ENCODE assay signal across 16 cellular contexts in the genomic region with DNA sequence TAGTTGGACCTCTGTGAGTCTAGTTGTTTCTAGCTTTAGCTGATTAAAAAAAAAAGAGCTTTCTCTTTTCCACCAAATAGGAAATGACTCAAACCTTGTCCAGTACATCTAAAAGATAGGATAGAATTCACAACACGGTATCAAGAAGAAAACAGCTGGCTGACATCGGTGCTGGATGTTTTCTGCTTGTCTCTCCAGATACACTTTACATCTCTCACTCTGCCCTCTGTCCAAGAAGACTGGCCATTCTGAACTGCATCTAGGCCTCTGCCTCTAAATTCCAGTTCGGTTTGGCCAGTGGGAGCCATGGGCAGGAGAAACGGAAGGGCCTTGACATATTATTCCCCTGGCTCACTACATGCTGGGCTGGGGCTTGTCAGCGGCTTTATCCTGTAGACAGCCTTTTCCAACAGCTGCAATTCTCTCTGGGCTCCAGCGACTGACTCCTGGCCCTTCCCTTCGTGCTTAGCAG. TPM values are rescaled to one million over a fixed set of nuclear protein-coding genes. Genes with fewer than 3 reads are reported as not detected.
DNase-seq lines count a peak whose midpoint lies in the region; ATAC-seq, FAIRE-seq and TF ChIP-seq lines count a peak whose summit lies in the region.
"Had no signal": no experiment of that assay in that cellular context is flagged by ENCODE, and none has a peak within 500 bp of the region (broad histone marks: within the 10 kb centered on the region; RNA-seq: fewer than 3 reads in every experiment).

No MANE protein-coding gene starts in this region.

- CTCF ChIA-PET in HepG2 (lab: Yijun Ruan, JAX; ENCODE audit: low intra/inter-chr PET ratio, low total read pairs): no interaction called here

- no peak for TF ChIP-seq EP300 in HepG2 (IDR thresholded peaks at IDR 0.05; ENCODE audit: low read depth in 2 of 2, low read length in 2 of 2)
- TF ChIP-seq EP300 in HepG2 (CRISPR knock-in tag; IDR thresholded peaks at IDR 0.05; ENCODE audit: borderline replicate concordance): no peak

- TF ChIP-seq RAD21 in HepG2 (CRISPR knock-in tag; IDR thresholded peaks at IDR 0.05): no peak

- H3K79me2 ChIP-seq in HepG2 (ENCODE audit: insufficient read depth, low read length) (no peaks in the 10 kb centered on the region), smooth muscle cell (ENCODE audit: low read depth) (no peaks in the 10 kb centered on the region)

- no peaks in the 10 kb centered on the region for H3F3A ChIP-seq in smooth muscle cell (ENCODE audit: low read depth)

- ATAC-seq in HepG2: peak; percentile 32; the same call in 1 of the 3 replicates
- ATAC-seq in GM19023 (IDR thresholded peaks at IDR 0.05; ENCODE audit: unreplicated experiment): no peak
- ATAC-seq: activated CD8-positive, alpha-beta T cell treated with anti-CD3 and anti-CD28 coated beads for 36 hours; foreskin keratinocyte; PC-3 had no signal

- no peaks in the 10 kb centered on the region for H3K4me1 ChIP-seq in HepG2 (ENCODE audit: insufficient read depth, low read length)
- no peaks in the 10 kb centered on the region for H3K4me1 ChIP-seq in smooth muscle cell (ENCODE audit: low read depth)
- H3K4me1 ChIP-seq: foreskin keratinocyte, prostate gland, suprapubic skin had no signal

- H3K9me3 ChIP-seq in HepG2 (ENCODE audit: low read length) (no peaks in the 10 kb centered on the region), smooth muscle cell (replicated peaks; ENCODE audit: low read depth) (no peaks in the 10 kb centered on the region)
- H3K9me3 ChIP-seq: prostate gland, suprapubic skin had no signal

- in situ Hi-C loops in HepG2 (cut with HindIII; ENCODE audit: extremely low pct_ligation_motif_present, low pct_unique_long_range_greater_than_20kb): no loop called here

- H3K27ac ChIP-seq in HepG2 (ENCODE audit: extremely low read length, insufficient read depth, low read length) (no peak overlapping the region), smooth muscle cell (ENCODE audit: low read depth) (peak overlapping the region; percentile 21)
- H3K27ac ChIP-seq: C4-2B, foreskin keratinocyte, prostate gland, suprapubic skin had no signal

- no peak for TF ChIP-seq POLR2A in erythroblast (IDR thresholded peaks at IDR 0.05; ENCODE audit: low read length)
- TF ChIP-seq POLR2A in HepG2 (IDR thresholded peaks at IDR 0.05; ENCODE audit: insufficient read depth in 1 of 2, low read depth in 2 of 2, low read length in 2 of 2): no peak

- TF ChIP-seq CTCF in HepG2 (CRISPR knock-in tag; IDR thresholded peaks at IDR 0.05) (no peak), smooth muscle cell (IDR thresholded peaks at IDR 0.05; ENCODE audit: borderline replicate concordance, insufficient read depth, poor library complexity, severe bottlenecking) (no peak)

- H2AFZ ChIP-seq in HepG2 (ENCODE audit: low read length): no peak overlapping the region
- peak overlapping the region; percentile 80 for H2AFZ ChIP-seq in smooth muscle cell (ENCODE audit: low read depth)

- POLR2A ChIA-PET in HepG2 (lab: Yijun Ruan, JAX): no interaction called here

- H3K36me3 ChIP-seq in HepG2 (replicated peaks in 1 of 2; ENCODE audit: control insufficient read depth in 1 of 2, insufficient read depth in 2 of 2, low read length in 2 of 2) (no peaks in the 10 kb centered on the region), smooth muscle cell (ENCODE audit: low read depth) (no peaks in the 10 kb centered on the region)
- H3K36me3 ChIP-seq: prostate gland, suprapubic skin had no signal

- H3K4me2 ChIP-seq in HepG2 (ENCODE audit: low read depth, low read length) (no peak overlapping the region), smooth muscle cell (peak overlapping the region; percentile 39)

- no TSS peak for BruUV-seq in HepG2 (replicated peaks; lab: Mats Ljungman, UMichigan)

- peaks cover 0 to 9% of the 10 kb centered on the region in 2 experiments; a peak in 2 of 5 replicates for H3K27me3 ChIP-seq in HepG2 (ENCODE audit: control insufficient read depth in 1 of 2, insufficient read depth in 2 of 2, low read length in 2 of 2)
- H3K27me3 ChIP-seq in smooth muscle cell (ENCODE audit: low read depth): no peaks in the 10 kb centered on the region
- H3K27me3 ChIP-seq: foreskin keratinocyte, suprapubic skin had no signal

- intact Hi-C loops in HepG2 (cut with micrococcal nuclease; ENCODE audit: unreplicated experiment): no loop called here

- WGBS in HepG2 (ENCODE audit: low lambda C conversion rate): 0% methylated on average over 4 of the region's 7 CpGs
- 21% methylated on average over 7 of the region's 7 CpGs for WGBS in smooth muscle cell (ENCODE audit: low lambda C conversion rate)

- no peak overlapping the region for H3K9ac ChIP-seq in HepG2 (ENCODE audit: insufficient read depth, low read depth, low read length)
- H3K9ac ChIP-seq in smooth muscle cell (ENCODE audit: low read depth): no peak overlapping the region

- H4K20me1 ChIP-seq in HepG2 (ENCODE audit: insufficient read depth, low read length) (no peaks in the 10 kb centered on the region), smooth muscle cell (ENCODE audit: low read depth) (no peaks in the 10 kb centered on the region)

- DNase-seq in OCI-M2 (lab: John Stamatoyannopoulos, UW; ENCODE audit: unreplicated experiment): peak; percentile 39
- peak; percentile 22 to 55 for DNase-seq in erythroblast (lab: John Stamatoyannopoulos, UW)
- no peak for DNase-seq in HepG2 (ENCODE audit: low spot score)
- DNase-seq in smooth muscle cell (lab: John Stamatoyannopoulos, UW; ENCODE audit: unreplicated experiment): no peak
- DNase-seq in NCI-H1105 treated with DMSO at 0.1 percent for 48 hours (lab: John Stamatoyannopoulos, UW): no peak
- DNase-seq in stimulated activated CD4-positive, alpha-beta T cell treated with anti-CD3 and anti-CD28 coated beads, Interleukin-4, amount 100 ng/mL, for 1 hour: no peak
- DNase-seq in NK-92 (lab: John Stamatoyannopoulos, UW; ENCODE audit: unreplicated experiment): no peak
- DNase-seq: activated CD8-positive, alpha-beta T cell treated with anti-CD3 and anti-CD28 coated beads for 36 hours; activated effector memory CD4-positive, alpha-beta T cell treated with anti-CD3 and anti-CD28 coated beads, Interleukin-2, amount 50 U/mL, for 16 hours; foreskin keratinocyte; NCI-H2107; PC-3 had no signal

- no peak for FAIRE-seq in HepG2 (lab: Jason Lieb, UNC)

- no peak overlapping the region for H3K4me3 ChIP-seq in HepG2 (replicated peaks in 1 of 3; ENCODE audit: insufficient read depth in 1 of 3, low read depth in 2 of 3, low read length in 3 of 3)
- no peak overlapping the region for H3K4me3 ChIP-seq in smooth muscle cell
- H3K4me3 ChIP-seq: prostate gland, suprapubic skin had no signal

TF ChIP-seq in HepG2, 621 proteins besides CTCF, POLR2A, EP300 and RAD21:
- no peak for TF ChIP-seq NFKBIZ (CRISPR knock-in tag; IDR thresholded peaks at IDR 0.05)
- no peak for TF ChIP-seq ZNF337 (CRISPR knock-in tag; IDR thresholded peaks at IDR 0.05; ENCODE audit: borderline replicate concordance, low read depth)

RNA-seq across cellular contexts. Expression of a gene that starts 57.3 kb away (rescaled TPM):
- total RNA-seq in HepG2 (2016; rRNA removed; fragmentation: Illumina TruSeq; extraction: Trizol): not detected in 2 replicates
- not detected in 2 replicates for total RNA-seq in HepG2 (2016; cell fraction: cytosol; rRNA removed; fragmentation: Illumina TruSeq; extraction: Trizol; ENCODE audit: low read depth)
- total RNA-seq in HepG2 (2016; cell fraction: insoluble cytoplasmic fraction; rRNA removed; fragmentation: Illumina TruSeq; extraction: Trizol): not detected in 2 replicates
- not detected in 2 replicates for total RNA-seq in HepG2 (2016; cell fraction: membrane; rRNA removed; fragmentation: Illumina TruSeq; extraction: Trizol)
- not detected in 2 replicates for total RNA-seq in HepG2 (2016; cell fraction: nucleus; rRNA removed; fragmentation: Illumina TruSeq; extraction: Trizol)
- polyA plus RNA-seq in HepG2 (2011; rRNA removed): not detected in 2 replicates
- polyA plus RNA-seq in HepG2 (2011; cell fraction: cytosol; rRNA removed): not detected in 2 replicates
- polyA plus RNA-seq in HepG2 (2011; cell fraction: nucleus; rRNA removed): not detected in 2 replicates
- polyA plus RNA-seq in HepG2 (2012): not detected in 2 replicates
- not detected in 2 replicates for polyA plus RNA-seq in HepG2 (2016; cell fraction: cytosol; fragmentation: Illumina TruSeq; extraction: Trizol; ENCODE audit: low read depth)
- polyA plus RNA-seq in HepG2 (2016; cell fraction: insoluble cytoplasmic fraction; fragmentation: Illumina TruSeq; extraction: Trizol; ENCODE audit: low read depth): not detected in 2 replicates
- polyA plus RNA-seq in HepG2 (2016; cell fraction: membrane; fragmentation: Illumina TruSeq; extraction: Trizol; ENCODE audit: low read depth): not detected in 2 replicates
- not detected in 2 replicates for polyA plus RNA-seq in HepG2 (2016; cell fraction: nucleus; fragmentation: Illumina TruSeq; extraction: Trizol; ENCODE audit: insufficient read depth, low read depth)
- polyA minus RNA-seq in HepG2 (2011; rRNA and poly(A)+ RNA removed; ENCODE audit: low replicate concordance): not detected in 2 replicates
- not detected in 2 replicates for polyA minus RNA-seq in HepG2 (2011; cell fraction: cytosol; rRNA and poly(A)+ RNA removed)
- not detected in 2 replicates for polyA minus RNA-seq in HepG2 (2011; cell fraction: nucleus; rRNA and poly(A)+ RNA removed)
- not detected in 2 replicates for total RNA-seq in smooth muscle cell
- not detected in 2 replicates for polyA plus RNA-seq in smooth muscle cell
- total RNA-seq: foreskin keratinocyte had no signal
- polyA plus RNA-seq: foreskin keratinocyte had no signal

Comparison
In these comparisons a context has a peak if more than half of its experiments do, and no peak if none do; other contexts are left out.
1. DNase-seq: peak in OCI-M2 (single experiment) and erythroblast (2 of 2); none in HepG2 (single experiment), smooth muscle cell (single experiment), NCI-H1105 treated with DMSO at 0.1 percent for 48 hours (single experiment), stimulated activated CD4-positive, alpha-beta T cell treated with anti-CD3 and anti-CD28 coated beads, Interleukin-4, amount 100 ng/mL, for 1 hour (single experiment) and NK-92 (single experiment).